Comparison of ENCODE assay signal across 8 cellular contexts in the genomic region with DNA sequence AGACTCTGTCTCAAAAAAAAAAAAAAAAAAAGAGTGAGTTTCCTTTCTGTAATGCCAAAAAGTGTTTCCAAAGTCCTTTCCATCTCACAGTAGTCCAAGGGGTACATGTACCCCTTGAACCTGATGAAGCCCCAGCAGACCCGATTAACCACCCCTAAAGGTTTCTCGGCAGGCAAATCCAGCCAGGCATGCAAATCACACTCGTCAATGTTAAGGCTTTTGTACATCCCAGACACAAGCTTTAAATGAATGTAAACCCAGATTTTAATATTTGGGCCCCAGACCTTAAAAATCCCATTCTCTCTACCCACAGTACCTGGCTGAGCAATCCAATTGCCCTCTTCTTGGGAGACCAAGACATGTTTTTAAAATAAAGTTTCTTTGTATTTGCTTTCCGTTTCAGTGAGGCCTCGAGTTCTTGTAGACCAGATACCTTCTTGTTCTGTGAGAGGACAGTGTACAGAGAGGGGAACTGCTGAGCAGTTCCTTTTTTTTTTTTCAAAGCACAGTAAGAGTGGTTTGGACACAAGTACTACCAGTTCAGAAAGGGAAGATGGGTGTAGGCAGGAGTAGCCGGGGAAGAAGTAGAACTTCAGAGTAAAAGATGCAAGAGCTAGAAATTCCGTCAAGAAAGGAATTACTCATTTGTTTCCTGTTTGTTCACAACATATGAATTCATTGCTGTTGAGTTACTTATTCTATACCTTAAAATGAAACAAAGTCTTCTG. TPM values are rescaled to one million over a fixed set of nuclear protein-coding genes. Genes with fewer than 3 reads are reported as not detected.
DNase-seq lines count a peak whose midpoint lies in the region; ATAC-seq and TF ChIP-seq lines count a peak whose summit lies in the region.

A gene with protein sequence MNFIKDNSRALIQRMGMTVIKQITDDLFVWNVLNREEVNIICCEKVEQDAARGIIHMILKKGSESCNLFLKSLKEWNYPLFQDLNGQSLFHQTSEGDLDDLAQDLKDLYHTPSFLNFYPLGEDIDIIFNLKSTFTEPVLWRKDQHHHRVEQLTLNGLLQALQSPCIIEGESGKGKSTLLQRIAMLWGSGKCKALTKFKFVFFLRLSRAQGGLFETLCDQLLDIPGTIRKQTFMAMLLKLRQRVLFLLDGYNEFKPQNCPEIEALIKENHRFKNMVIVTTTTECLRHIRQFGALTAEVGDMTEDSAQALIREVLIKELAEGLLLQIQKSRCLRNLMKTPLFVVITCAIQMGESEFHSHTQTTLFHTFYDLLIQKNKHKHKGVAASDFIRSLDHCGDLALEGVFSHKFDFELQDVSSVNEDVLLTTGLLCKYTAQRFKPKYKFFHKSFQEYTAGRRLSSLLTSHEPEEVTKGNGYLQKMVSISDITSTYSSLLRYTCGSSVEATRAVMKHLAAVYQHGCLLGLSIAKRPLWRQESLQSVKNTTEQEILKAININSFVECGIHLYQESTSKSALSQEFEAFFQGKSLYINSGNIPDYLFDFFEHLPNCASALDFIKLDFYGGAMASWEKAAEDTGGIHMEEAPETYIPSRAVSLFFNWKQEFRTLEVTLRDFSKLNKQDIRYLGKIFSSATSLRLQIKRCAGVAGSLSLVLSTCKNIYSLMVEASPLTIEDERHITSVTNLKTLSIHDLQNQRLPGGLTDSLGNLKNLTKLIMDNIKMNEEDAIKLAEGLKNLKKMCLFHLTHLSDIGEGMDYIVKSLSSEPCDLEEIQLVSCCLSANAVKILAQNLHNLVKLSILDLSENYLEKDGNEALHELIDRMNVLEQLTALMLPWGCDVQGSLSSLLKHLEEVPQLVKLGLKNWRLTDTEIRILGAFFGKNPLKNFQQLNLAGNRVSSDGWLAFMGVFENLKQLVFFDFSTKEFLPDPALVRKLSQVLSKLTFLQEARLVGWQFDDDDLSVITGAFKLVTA (minus strand): TSS at position 465 of the 728 bp plus-strand sequence. CDS start 8,111 bp downstream, outside the sequence.

- H3K4me1 ChIP-seq in thymus (ENCODE audit: control insufficient read depth, insufficient read depth, low read length): no peaks in the 10 kb centered on the region

- ATAC-seq in GM19452 (IDR thresholded peaks at IDR 0.05; ENCODE audit: unreplicated experiment) (peak; percentile 89), HG03378 (IDR thresholded peaks at IDR 0.05; ENCODE audit: unreplicated experiment) (peak; percentile 90)

- H3K36me3 Mint-ChIP-seq in activated T-helper 2 cell treated with anti-CD3 and anti-CD28 coated beads, Interferon-gamma antibody, Interleukin-2, Interleukin-4, amounts not matched to agents 10 μg/mL and 5 μg/mL and 100 μg/mL, durations not matched to agents 14 hours and 24 hours and 36 hours (ENCODE audit: low read depth): no peaks in the 10 kb centered on the region

- H3K4me3 ChIP-seq in thymus (ENCODE audit: low read length): no peak within 1 kb of the TSS
- peak within 1 kb of the TSS in 17 of 59 donors; percentile 3 to 43 (median 22) for H3K4me3 ChIP-seq in dorsolateral prefrontal cortex

- peaks cover 4% of the 10 kb centered on the region for H3K4me1 Mint-ChIP-seq in activated T-helper 2 cell treated with anti-CD3 and anti-CD28 coated beads, Interferon-gamma antibody, Interleukin-2, Interleukin-4, amounts not matched to agents 10 μg/mL and 5 μg/mL and 100 μg/mL, durations not matched to agents 14 hours and 24 hours and 36 hours (ENCODE audit: low read depth)

- TF ChIP-seq CTCF in dorsolateral prefrontal cortex (IDR thresholded peaks at IDR 0.05 in 54 of 56, conservative IDR thresholded peaks at IDR 0.05 in 2 of 56; ENCODE audit: low read depth in 1 of 56, partially characterized antibody in 56 of 56): no peak

- no peaks in the 10 kb centered on the region for H3K36me3 ChIP-seq in thymus (ENCODE audit: control insufficient read depth, insufficient read depth)

- peaks cover 4% of the 10 kb centered on the region for H3K27me3 Mint-ChIP-seq in activated T-helper 2 cell treated with anti-CD3 and anti-CD28 coated beads, Interferon-gamma antibody, Interleukin-2, Interleukin-4, amounts not matched to agents 10 μg/mL and 5 μg/mL and 100 μg/mL, durations not matched to agents 14 hours and 24 hours and 36 hours (ENCODE audit: low read depth)

- H3K27me3 ChIP-seq in thymus (ENCODE audit: control insufficient read depth, insufficient read depth) (no peaks in the 10 kb centered on the region), dorsolateral prefrontal cortex (peaks cover 0 to 9% (median 0%) of the 10 kb centered on the region in 45 donors)

- H3K9me3 Mint-ChIP-seq in activated T-helper 2 cell treated with anti-CD3 and anti-CD28 coated beads, Interferon-gamma antibody, Interleukin-2, Interleukin-4, amounts not matched to agents 10 μg/mL and 5 μg/mL and 100 μg/mL, durations not matched to agents 14 hours and 24 hours and 36 hours: no peaks in the 10 kb centered on the region

- H3K27ac Mint-ChIP-seq in activated T-helper 2 cell treated with anti-CD3 and anti-CD28 coated beads, Interferon-gamma antibody, Interleukin-2, Interleukin-4, amounts not matched to agents 10 μg/mL and 5 μg/mL and 100 μg/mL, durations not matched to agents 14 hours and 24 hours and 36 hours: peak within 1 kb of the TSS; percentile 80

- no peaks in the 10 kb centered on the region for H3K9me3 ChIP-seq in thymus (ENCODE audit: control insufficient read depth)

- intact Hi-C loops in activated T-helper 2 cell treated with anti-CD3 and anti-CD28 coated beads, Interferon-gamma antibody, Interleukin-2, Interleukin-4, amounts not matched to agents 10 μg/mL and 5 μg/mL and 100 μg/mL, durations not matched to agents 14 hours and 24 hours and 36 hours (cut with micrococcal nuclease): no loop called here
- intact Hi-C loops in posterior vena cava (cut with DNase I) (no loop called here), dorsolateral prefrontal cortex (cut with DNase I) (no loop called here)

- H3K4me3 Mint-ChIP-seq in activated T-helper 2 cell treated with anti-CD3 and anti-CD28 coated beads, Interferon-gamma antibody, Interleukin-2, Interleukin-4, amounts not matched to agents 10 μg/mL and 5 μg/mL and 100 μg/mL, durations not matched to agents 14 hours and 24 hours and 36 hours (ENCODE audit: low read depth): no peak within 1 kb of the TSS

- DNase-seq in CD1c-positive myeloid dendritic cell (ENCODE audit: extremely low spot score): peak; percentile 87
- no peak for DNase-seq in activated T-helper 2 cell treated with anti-CD3 and anti-CD28 coated beads, Interferon-gamma antibody, Interleukin-2, Interleukin-4, amounts not matched to agents 10 μg/mL and 5 μg/mL and 100 μg/mL, durations not matched to agents 14 hours and 24 hours and 36 hours (ENCODE audit: low spot score)
- no peak for DNase-seq in posterior vena cava (ENCODE audit: low spot score)
- no peak for DNase-seq in dorsolateral prefrontal cortex
- DNase-seq in D341Med (ENCODE audit: low spot score): no peak

- 58% methylated on average over 7 of the region's 7 CpGs for WGBS in thymus

- H3K27ac ChIP-seq in thymus (ENCODE audit: low read depth): peak within 1 kb of the TSS; percentile 52
- H3K27ac ChIP-seq in dorsolateral prefrontal cortex: peak within 1 kb of the TSS in 21 of 59 donors; percentile 6 to 58 (median 29)

RNA-seq across cellular contexts. Expression of the gene that starts here (rescaled TPM):
- 0.16 TPM in 1 of 2 replicates, not detected in the other for total RNA-seq in activated T-helper 2 cell treated with anti-CD3 and anti-CD28 coated beads, Interferon-gamma antibody, Interleukin-2, Interleukin-4, amounts not matched to agents 10 μg/mL and 5 μg/mL and 100 μg/mL, durations not matched to agents 14 hours and 24 hours and 36 hours
- polyA plus RNA-seq in thymus: 2.9 TPM
- 1 to 10 TPM; 3.5 to 4.0 TPM for total RNA-seq in posterior vena cava
- 1 to 10 TPM in 43 of 120 experiments, under 1 TPM in 74, not detected in 3; 0.14 to 3.8 (median 0.80) TPM for total RNA-seq in dorsolateral prefrontal cortex
